In the genomic region with DNA sequence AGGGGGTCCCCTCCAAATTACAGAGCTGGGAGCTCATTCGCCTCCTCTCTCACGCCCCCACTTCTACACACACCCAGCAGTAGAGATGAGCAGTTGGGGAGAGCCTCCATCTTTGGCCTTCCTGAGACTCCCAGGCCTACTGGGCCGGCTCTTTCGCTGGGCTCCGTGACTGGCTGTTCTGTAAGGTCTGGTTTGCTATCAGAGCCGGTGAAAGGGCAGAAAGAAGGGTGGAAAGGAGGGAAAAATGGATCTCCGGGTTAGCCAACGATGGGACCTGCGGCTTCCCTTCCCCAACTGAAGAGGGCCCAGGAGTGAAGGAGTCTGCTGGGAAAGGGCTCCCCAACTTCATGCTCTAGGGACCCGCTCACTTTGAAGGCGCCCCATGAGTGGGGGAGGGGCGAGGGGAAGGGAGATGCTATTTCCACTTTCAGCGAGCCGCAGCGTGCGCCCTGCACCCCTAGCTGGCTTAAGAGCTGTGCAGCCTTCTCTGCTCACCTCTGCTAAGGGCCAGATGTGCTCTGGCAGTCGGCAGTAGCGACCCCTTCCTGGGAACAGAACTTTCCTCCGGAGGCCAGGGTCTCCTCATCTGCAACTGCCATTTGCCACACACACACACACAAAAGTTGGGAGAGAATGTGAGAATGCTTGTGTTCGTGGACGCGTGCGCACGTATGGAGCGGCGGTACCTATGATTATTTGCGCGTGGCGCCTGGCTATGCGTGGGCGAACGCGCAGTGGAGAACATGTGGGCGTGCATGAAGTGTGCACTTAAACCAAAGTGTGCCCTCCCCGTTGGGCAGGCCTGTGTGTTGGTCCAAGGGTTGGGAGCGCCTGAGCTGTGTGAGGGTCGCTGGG, we compare ENCODE assay signal across 10 cellular contexts. TPM values are rescaled to one million over a fixed set of nuclear protein-coding genes. Genes with fewer than 3 reads are reported as not detected.
A peak's percentile ranks its signal among the peaks of the same experiment; 100 is the strongest.
DNase-seq lines count a peak whose midpoint lies in the region; TF ChIP-seq lines count a peak whose summit lies in the region.
"Had no signal": no experiment of that assay in that cellular context is flagged by ENCODE, and none has a peak within 500 bp of the region (broad histone marks: within the 10 kb centered on the region; RNA-seq: fewer than 3 reads in every experiment).

No MANE protein-coding gene starts in this region.

- no peaks in the 10 kb centered on the region for H3K9me3 ChIP-seq in hepatocyte (ENCODE audit: low read depth)

- peaks cover 16% of the 10 kb centered on the region for H4K20me1 ChIP-seq in hepatocyte (ENCODE audit: insufficient read depth, poor library complexity, severe bottlenecking)

- no peak overlapping the region for H3K4me3 ChIP-seq in H7 (ENCODE audit: insufficient read depth, low read depth, low read length)
- H3K4me3 ChIP-seq in hepatocyte: peak overlapping the region; percentile 49
- H3K4me3 ChIP-seq in skeletal muscle cell (ENCODE audit: low read depth, low read length): peak overlapping the region; percentile 52

- H3K4me1 ChIP-seq in hepatocyte (ENCODE audit: insufficient read depth): peaks cover 2% of the 10 kb centered on the region

- H2AFZ ChIP-seq in hepatocyte: no peak overlapping the region

- CTCF ChIA-PET in activated CD4-positive, alpha-beta memory T cell treated with anti-CD3 and anti-CD28 coated beads for 36 hours (lab: Charles Lee): interaction anchor here (0.8 to 1.2 kb wide), 2 partner anchors 8 to 11 kb away, joined by 3 read pairs; no protein-coding TSS in a partner anchor

- H3K4me3 Mint-ChIP-seq in activated CD4-positive, alpha-beta memory T cell treated with anti-CD3 and anti-CD28 coated beads for 36 hours: peak overlapping the region; percentile 45

- H3K36me3 Mint-ChIP-seq in activated CD4-positive, alpha-beta memory T cell treated with anti-CD3 and anti-CD28 coated beads for 36 hours: peaks cover 3% of the 10 kb centered on the region

- H3K27ac ChIP-seq in hepatocyte: peak overlapping the region; percentile 99

- H3K27me3 ChIP-seq in H7 (ENCODE audit: control insufficient read depth, insufficient read depth, low read length) (peaks cover 98% of the 10 kb centered on the region), hepatocyte (peaks cover 87% of the 10 kb centered on the region)

- H3K36me3 ChIP-seq in H7 (replicated peaks; ENCODE audit: control insufficient read depth, insufficient read depth, low read length): no peaks in the 10 kb centered on the region
- H3K36me3 ChIP-seq in hepatocyte (replicated peaks; ENCODE audit: insufficient read depth, low read depth): no peaks in the 10 kb centered on the region

- H3K4me2 ChIP-seq in hepatocyte: peak overlapping the region; percentile 89

- H3K27ac Mint-ChIP-seq in activated CD4-positive, alpha-beta memory T cell treated with anti-CD3 and anti-CD28 coated beads for 36 hours: peak overlapping the region; percentile 52

- H3K9me3 Mint-ChIP-seq in activated CD4-positive, alpha-beta memory T cell treated with anti-CD3 and anti-CD28 coated beads for 36 hours: no peaks in the 10 kb centered on the region

- POLR2A ChIA-PET in activated CD4-positive, alpha-beta memory T cell treated with anti-CD3 and anti-CD28 coated beads for 36 hours (lab: Charles Lee): no interaction called here

- 13% methylated on average over 37 of the region's 37 CpGs for WGBS in hepatocyte (ENCODE audit: low lambda C conversion rate, missing lambda C conversion rate)

- H3K79me2 ChIP-seq in hepatocyte: peaks cover 78% of the 10 kb centered on the region

- intact Hi-C loops in activated CD4-positive, alpha-beta memory T cell treated with anti-CD3 and anti-CD28 coated beads for 36 hours (cut with micrococcal nuclease): loop anchor here (5.0 to 10.0 kb wide), 2 partner anchors 60 to 223 kb away; a partner anchor contains a TSS

- peaks cover 64% of the 10 kb centered on the region for H3K27me3 Mint-ChIP-seq in activated CD4-positive, alpha-beta memory T cell treated with anti-CD3 and anti-CD28 coated beads for 36 hours

- DNase-seq in H7: peak; percentile 60
- no peak for DNase-seq in activated CD4-positive, alpha-beta memory T cell treated with anti-CD3 and anti-CD28 coated beads for 36 hours
- no peak for DNase-seq in hepatocyte (ENCODE audit: low spot score)
- no peak for DNase-seq in skeletal muscle cell (ENCODE audit: low read depth)
- no peak for DNase-seq in RPMI8226
- no peak for DNase-seq in iPS-NIHi7 (ENCODE audit: extremely low spot score)
- DNase-seq in SK-N-DZ (ENCODE audit: low spot score): no peak
- DNase-seq: activated CD4-positive, alpha-beta T cell treated with anti-CD3 and anti-CD28 coated beads for 1 hour; NCI-H2029 had no signal

- peaks cover 28% of the 10 kb centered on the region for H3K4me1 Mint-ChIP-seq in activated CD4-positive, alpha-beta memory T cell treated with anti-CD3 and anti-CD28 coated beads for 36 hours (ENCODE audit: low read depth)

- no peaks in the 10 kb centered on the region for H3K9me2 ChIP-seq in hepatocyte (replicated peaks; ENCODE audit: insufficient read depth)

- TF ChIP-seq CTCF in hepatocyte (IDR thresholded peaks at IDR 0.05; ENCODE audit: poor library complexity): no peak

RNA-seq across cellular contexts. Expression of a gene that starts 2.9 kb away (rescaled TPM):
- total RNA-seq in H7 (2014; rRNA removed; shearing (Covaris generic)): not detected in 2 replicates
- not detected for total RNA-seq in activated CD4-positive, alpha-beta memory T cell treated with anti-CD3 and anti-CD28 coated beads for 36 hours
- 23.7 and 26.8 TPM in 2 replicates for total RNA-seq in hepatocyte
- 30.0 and 37.4 TPM in 2 replicates for polyA plus RNA-seq in hepatocyte
- not detected in 2 replicates for polyA plus RNA-seq in SK-N-DZ (2014; cell fraction: cytosol; rRNA removed)
- polyA plus RNA-seq in SK-N-DZ (2014; cell fraction: nucleus; rRNA removed): not detected in 2 replicates
- total RNA-seq: myocyte had no signal

RNA-seq across cellular contexts. Expression of a gene that starts 47.6 kb away (rescaled TPM):
- total RNA-seq in H7 (2014; rRNA removed; shearing (Covaris generic)): 15.3 and 19.5 TPM in 2 replicates
- total RNA-seq in activated CD4-positive, alpha-beta memory T cell treated with anti-CD3 and anti-CD28 coated beads for 36 hours: 10 to 100 TPM; 17.9 to 19.0 TPM
- 8.1 and 21.5 TPM in 2 replicates for total RNA-seq in hepatocyte
- 11.5 and 15.3 TPM in 2 replicates for polyA plus RNA-seq in hepatocyte
- polyA plus RNA-seq in SK-N-DZ (2014; cell fraction: cytosol; rRNA removed): 14.9 and 18.5 TPM in 2 replicates
- polyA plus RNA-seq in SK-N-DZ (2014; cell fraction: nucleus; rRNA removed): 15.2 and 28.4 TPM in 2 replicates

RNA-seq across cellular contexts. Expression of a gene that starts 59.2 kb away (rescaled TPM):
- total RNA-seq in H7 (2014; rRNA removed; shearing (Covaris generic)): 0.62 TPM in 1 of 2 replicates, not detected in the other
- not detected for total RNA-seq in activated CD4-positive, alpha-beta memory T cell treated with anti-CD3 and anti-CD28 coated beads for 36 hours
- 0.36 TPM in 1 of 2 replicates, not detected in the other for total RNA-seq in hepatocyte
- 0.30 and 0.96 TPM in 2 replicates for polyA plus RNA-seq in hepatocyte
- not detected in 2 replicates for polyA plus RNA-seq in SK-N-DZ (2014; cell fraction: cytosol; rRNA removed)
- polyA plus RNA-seq in SK-N-DZ (2014; cell fraction: nucleus; rRNA removed): not detected in 2 replicates

Comparison
In these comparisons a context has a peak if more than half of its experiments do, and no peak if none do; other contexts are left out.
1. RNA of a gene that starts 2.9 kb away (total RNA-seq): 23.7 to 26.8 TPM in hepatocyte; not detected in H7 and not detected in activated CD4-positive, alpha-beta memory T cell treated with anti-CD3 and anti-CD28 coated beads for 36 hours; every median in the first group is over 10 times any median in the second.